In genomic region chr2:55017880-55018279, GRCh38 we compare ENCODE assay signal across 21 cellular contexts. TPM values are rescaled to one million over a fixed set of nuclear protein-coding genes. Genes with fewer than 3 reads are reported as not detected.
A peak's percentile ranks its signal among the peaks of the same experiment; 100 is the strongest.
DNase-seq lines count a peak whose midpoint lies in the region; ATAC-seq and TF ChIP-seq lines count a peak whose summit lies in the region.
"Had no signal": no experiment of that assay in that cellular context is flagged by ENCODE, and none has a peak within 500 bp of the region (broad histone marks: within the 10 kb centered on the region; RNA-seq: fewer than 3 reads in every experiment).

No MANE protein-coding gene starts in this region.

- H3K4me3 Mint-ChIP-seq in memory B cell, result no peak overlapping the region
- H3K4me3 Mint-ChIP-seq: activated T-cell treated with anti-CD3 and anti-CD28 coated beads, Interleukin-2, amount 50 U/mL, for 4 hours; CD8-positive, alpha-beta memory T cell; natural killer cell had no signal

- no peak for TF ChIP-seq EP300 in esophagus muscularis mucosa (IDR thresholded peaks at IDR 0.05)

- intact Hi-C loops in Panc1 (cut with micrococcal nuclease; ENCODE audit: unreplicated experiment), result no loop called here
- intact Hi-C loops in esophagus muscularis mucosa (cut with DNase I), result loop anchor here (10.0 kb wide), 1 partner anchor 147 kb away; no protein-coding TSS in a partner anchor

- in situ Hi-C loops in Panc1 (cut with HindIII; ENCODE audit: low pct_unique_long_range_greater_than_20kb, low sequenced_read_pairs), result no loop called here

- no peaks in the 10 kb centered on the region for H3K36me3 Mint-ChIP-seq in memory B cell
- H3K36me3 Mint-ChIP-seq: natural killer cell had no signal

- H3K27ac Mint-ChIP-seq in memory B cell, result peak overlapping the region; percentile 77

- DNase-seq in GF-D8 (lab: John Stamatoyannopoulos, UW), result peak; percentile 44
- no peak for DNase-seq in Panc1 (ENCODE audit: low read depth, low spot score)
- no peak for DNase-seq in memory B cell (ENCODE audit: low spot score in 2 of 2)
- DNase-seq in AG20443 (ENCODE audit: low spot score), result no peak
- no peak for DNase-seq in esophagus muscularis mucosa (ENCODE audit: extremely low spot score)
- DNase-seq: activated CD4-positive, alpha-beta T cell treated with anti-CD3 and anti-CD28 coated beads for 1 hour; activated naive CD4-positive, alpha-beta T cell treated with Interleukin-2 at 50 U/mL for 16 hours; activated T-cell treated with anti-CD3 and anti-CD28 coated beads, Interleukin-2, amount 50 U/mL, for 4 hours; CD8-positive, alpha-beta memory T cell; DMS53; heart left ventricle; MG63; natural killer cell; NCI-H1694; NCI-H2171; NCI-H524 treated with DMSO at 0.1 percent for 48 hours; posterior cingulate gyrus; sigmoid colon had no signal

- H3K27me3 Mint-ChIP-seq in memory B cell, result no peaks in the 10 kb centered on the region
- H3K27me3 Mint-ChIP-seq: CD8-positive, alpha-beta memory T cell had no signal

- H3K79me2 ChIP-seq in ACC112 (ENCODE audit: control insufficient read depth, insufficient read depth, low read length, unreplicated experiment), result peaks cover 97% of the 10 kb centered on the region

- TF ChIP-seq POLR2A in esophagus muscularis mucosa (IDR thresholded peaks at IDR 0.05; ENCODE audit: low read depth), result no peak

- H3K27ac ChIP-seq in ACC112 (ENCODE audit: low read depth, low read length) (peak overlapping the region; percentile 34), Panc1 (ENCODE audit: low read length) (peak overlapping the region; percentile 39; the same call in 1 of the 2 replicates), esophagus muscularis mucosa (replicated peaks in 1 of 4) (peak overlapping the region in 1 of 4 donors; percentile 18)

- H3K27me3 ChIP-seq in ACC112 (ENCODE audit: insufficient read depth, low read length) (no peaks in the 10 kb centered on the region), Panc1 (ENCODE audit: control insufficient read depth, insufficient read depth, low read length) (no peaks in the 10 kb centered on the region), esophagus muscularis mucosa (no peaks in the 10 kb centered on the region)
- H3K27me3 ChIP-seq: heart left ventricle, MG63, sigmoid colon had no signal

- H3K4me3 ChIP-seq in ACC112 (ENCODE audit: low read depth, low read length), result no peak overlapping the region
- H3K4me3 ChIP-seq in Panc1 (ENCODE audit: low read depth in 2 of 2, low read length in 2 of 2), result no peak overlapping the region
- no peak overlapping the region for H3K4me3 ChIP-seq in esophagus muscularis mucosa
- H3K4me3 ChIP-seq: heart left ventricle, MG63, sigmoid colon had no signal

- peaks cover 70% of the 10 kb centered on the region for H3K4me1 ChIP-seq in ACC112 (ENCODE audit: control insufficient read depth, insufficient read depth, low read length, unreplicated experiment)
- H3K4me1 ChIP-seq in Panc1 (ENCODE audit: control insufficient read depth, insufficient read depth, low read length), result peaks cover 55% of the 10 kb centered on the region
- peaks cover 13 to 73% (median 63%) of the 10 kb centered on the region in 4 donors for H3K4me1 ChIP-seq in esophagus muscularis mucosa

- CTCF ChIA-PET in Panc1 (lab: Charles Lee), result no interaction called here

- TF ChIP-seq CTCF in Panc1 (IDR thresholded peaks at IDR 0.05) (no peak), esophagus muscularis mucosa (IDR thresholded peaks at IDR 0.05) (no peak)

- H3K36me3 ChIP-seq in ACC112 (ENCODE audit: insufficient read depth, low read length), result peaks cover 23% of the 10 kb centered on the region
- peaks cover 2% of the 10 kb centered on the region; the same call in 1 of the 2 replicates for H3K36me3 ChIP-seq in Panc1 (ENCODE audit: control insufficient read depth, insufficient read depth, low read length)
- peaks cover 0 to 6% (median 2%) of the 10 kb centered on the region in 4 donors for H3K36me3 ChIP-seq in esophagus muscularis mucosa
- H3K36me3 ChIP-seq: sigmoid colon had no signal

- H3K9me3 ChIP-seq in Panc1 (ENCODE audit: control insufficient read depth, insufficient read depth, low read depth, low read length), result no peaks in the 10 kb centered on the region
- H3K9me3 ChIP-seq in esophagus muscularis mucosa, result no peaks in the 10 kb centered on the region
- H3K9me3 ChIP-seq: sigmoid colon had no signal

- POLR2A ChIA-PET in Panc1 (lab: Charles Lee), result no interaction called here

- no peaks in the 10 kb centered on the region for H3K9me3 Mint-ChIP-seq in memory B cell
- H3K9me3 Mint-ChIP-seq: natural killer cell had no signal

- H2AFZ ChIP-seq in ACC112 (ENCODE audit: low read length, unreplicated experiment), result no peak overlapping the region

- no peak for ATAC-seq in Panc1
- no peak for ATAC-seq in memory B cell (ENCODE audit: low read depth)
- ATAC-seq in HG03175 (IDR thresholded peaks at IDR 0.05; ENCODE audit: unreplicated experiment), result no peak
- ATAC-seq in GM18909 (IDR thresholded peaks at IDR 0.05; ENCODE audit: poor library complexity, unreplicated experiment), result no peak
- ATAC-seq: activated T-cell treated with anti-CD3 and anti-CD28 coated beads, Interleukin-2, amount 50 U/mL, for 4 hours; heart left ventricle; natural killer cell had no signal

- no TSS peak for BruUV-seq in Panc1 (replicated peaks; lab: Mats Ljungman, UMichigan)

- peaks cover 23% of the 10 kb centered on the region for H3K4me1 Mint-ChIP-seq in memory B cell

- WGBS in esophagus muscularis mucosa, result 74% methylated on average over 3 of the region's 3 CpGs

RNA-seq across cellular contexts. Expression of gene RTN4, which starts 32.4 kb away (rescaled TPM):
- 513 TPM for total RNA-seq in Panc1 (2021; ENCODE audit: unreplicated experiment)
- 447 TPM for polyA plus RNA-seq in Panc1 (2012; ENCODE audit: insufficient read length)
- total RNA-seq in esophagus muscularis mucosa, result 100 to 1,000 TPM; 214 to 272 (median 251) TPM
